Comparison of ENCODE assay signal across 22 cellular contexts in genomic region chr1:76130992-76131391, GRCh38. TPM values are rescaled to one million over a fixed set of nuclear protein-coding genes. Genes with fewer than 3 reads are reported as not detected.
"Had no signal": no experiment of that assay in that cellular context is flagged by ENCODE, and none has a peak within 500 bp of the region (broad histone marks: within the 10 kb centered on the region; RNA-seq: fewer than 3 reads in every experiment).

No MANE protein-coding gene starts in this region.

- H3K27ac ChIP-seq: Peyer's patch, SJCRH30 had no signal

- H3K4me3 ChIP-seq: Peyer's patch, SJCRH30 had no signal

- H3K36me3 ChIP-seq: Peyer's patch, SJCRH30 had no signal

- DNase-seq: KBM-7; MV-4-11; NCI-H1048; NCI-H1105 treated with DMSO at 0.1 percent for 48 hours; NCI-H1417 treated with DMSO at 0.1 percent for 48 hours; NCI-H146; NCI-H187 treated with DMSO at 0.1 percent for 48 hours; NCI-H2029 treated with DMSO at 0.1 percent for 48 hours; NCI-H226; NCI-H510A; NCI-H524 treated with DMSO at 0.1 percent for 48 hours; NCI-H69; NCI-H774; NK-92 treated with Interleukin-12 subunit alpha and Interleukin-12 subunit beta, amount 100 ng/mL, for 24 hours; PC-3; Peyer's patch; SHP77 treated with DMSO at 0.1 percent for 48 hours; SJCRH30 had no signal

- ATAC-seq: PC-3, Right ventricle myocardium inferior, SK-N-SH treated with all-trans-retinoic acid at 6 μM for 48 hours had no signal

- H3K4me1 ChIP-seq: Peyer's patch, SJCRH30 had no signal

- H3K9me3 ChIP-seq: Peyer's patch, SJCRH30 had no signal

- H3K27me3 ChIP-seq: Peyer's patch, SJCRH30 had no signal

RNA-seq across cellular contexts. Expression of gene ST6GALNAC3, which starts 56.4 kb away (rescaled TPM):
- total RNA-seq: HT-29, LHCN-M2, PC-3 had no signal
